Comparison of ENCODE assay signal across 8 cellular contexts in genomic region chr10:31758495-31758894, GRCh38.
DNase-seq lines count a peak whose midpoint lies in the region; ATAC-seq and TF ChIP-seq lines count a peak whose summit lies in the region.

No MANE protein-coding gene starts in this region.

- H3K27ac Mint-ChIP-seq in WTC11 (no peak overlapping the region), glutamatergic neuron (ENCODE audit: unreplicated experiment) (peak overlapping the region; percentile 85)

- no peak for TF ChIP-seq POLR2A in spleen (IDR thresholded peaks at IDR 0.05)

- H3K4me3 Mint-ChIP-seq in WTC11 (peak overlapping the region; percentile 14; the same call in 1 of the 2 replicates), glutamatergic neuron (ENCODE audit: unreplicated experiment) (peak overlapping the region; percentile 67)

- no peak for TF ChIP-seq RAD21 in SK-N-SH (IDR thresholded peaks at IDR 0.05; ENCODE audit: low read length)

- H3K9ac ChIP-seq in SK-N-SH: no peak overlapping the region

- H2AFZ ChIP-seq in SK-N-SH (ENCODE audit: low read depth): no peak overlapping the region

- H3K9me3 ChIP-seq in SK-N-SH: no peaks in the 10 kb centered on the region
- no peaks in the 10 kb centered on the region for H3K9me3 ChIP-seq in spleen

- H3K36me3 Mint-ChIP-seq in WTC11 (peaks cover 20% of the 10 kb centered on the region), glutamatergic neuron (ENCODE audit: unreplicated experiment) (peaks cover 4% of the 10 kb centered on the region)

- H3K4me1 ChIP-seq in SK-N-SH (ENCODE audit: control insufficient read depth in 1 of 2, insufficient read depth in 2 of 2, low read depth in 1 of 2, low read length in 1 of 2) (peaks cover 4 to 23% of the 10 kb centered on the region in 2 experiments; a peak in 2 of 4 replicates), spleen (peaks cover 6 to 39% (median 24%) of the 10 kb centered on the region in 6 donors)

- H3K4me2 ChIP-seq in SK-N-SH: no peak overlapping the region

- H3K4me1 Mint-ChIP-seq in WTC11 (peaks cover 67% of the 10 kb centered on the region), glutamatergic neuron (ENCODE audit: low read depth, unreplicated experiment) (peaks cover 24% of the 10 kb centered on the region)

- CTCF ChIA-PET in SK-N-SH (lab: Yijun Ruan, JAX): interaction anchor here (0.6 kb wide), 1 partner anchor 368 kb away, joined by 3 read pairs; no protein-coding TSS in a partner anchor
- CTCF ChIA-PET in WTC11 (lab: Charles Lee): no interaction called here

- no peaks in the 10 kb centered on the region for H3K79me2 ChIP-seq in SK-N-SH (ENCODE audit: insufficient read depth)

- H3F3A ChIP-seq in SK-N-SH (replicated peaks; ENCODE audit: insufficient read depth): peaks cover 5% of the 10 kb centered on the region

- DNase-seq in SK-N-SH: no peak
- DNase-seq in WTC11 (ENCODE audit: low spot score): no peak
- no peak for DNase-seq in glutamatergic neuron
- no peak for DNase-seq in spleen

- WGBS in SK-N-SH (ENCODE audit: low lambda C conversion rate): 91% methylated on average over 5 of the region's 5 CpGs
- WGBS in spleen, 5 donors: 75 to 88% (median 81%) methylated on average over 5 of the region's 5 CpGs

- H3K27ac ChIP-seq in SK-N-SH (ENCODE audit: low read depth in 2 of 2, low read length in 1 of 2) (no peak overlapping the region), spleen (peak overlapping the region in 6 of 8 donors; percentile 65 to 94 (median 93))

- H3K27me3 Mint-ChIP-seq in WTC11 (ENCODE audit: low read depth) (peaks cover 7% of the 10 kb centered on the region), glutamatergic neuron (ENCODE audit: unreplicated experiment) (peaks cover 8% of the 10 kb centered on the region)

- intact Hi-C loops in spleen (cut with DNase I; ENCODE audit: low total_unique reads): no loop called here

- ATAC-seq in SK-N-SH treated with all-trans-retinoic acid at 6 μM for 48 hours: no peak
- no peak for ATAC-seq in WTC11
- no peak for ATAC-seq in HG02798 (IDR thresholded peaks at IDR 0.05; ENCODE audit: poor library complexity, unreplicated experiment)
- ATAC-seq in HG02588 (IDR thresholded peaks at IDR 0.05; ENCODE audit: unreplicated experiment): no peak
- ATAC-seq in HG02870 (IDR thresholded peaks at IDR 0.05; ENCODE audit: unreplicated experiment): no peak

- TF ChIP-seq EP300 in SK-N-SH (IDR thresholded peaks at IDR 0.05; ENCODE audit: borderline replicate concordance in 1 of 2, low read depth in 1 of 2, low read length in 1 of 2): no peak

- no peaks in the 10 kb centered on the region for H4K20me1 ChIP-seq in SK-N-SH (ENCODE audit: insufficient read depth)

- no peaks in the 10 kb centered on the region for H3K9me2 ChIP-seq in SK-N-SH

- TF ChIP-seq CTCF in SK-N-SH (IDR thresholded peaks at IDR 0.05): no peak
- no peak for TF ChIP-seq CTCF in WTC11 (IDR thresholded peaks at IDR 0.05)
- TF ChIP-seq CTCF in glutamatergic neuron (IDR thresholded peaks at IDR 0.05; ENCODE audit: partially characterized antibody, unreplicated experiment): no peak
- no peak for TF ChIP-seq CTCF in spleen (IDR thresholded peaks at IDR 0.05 in 8 of 11, conservative IDR thresholded peaks at IDR 0.05 in 3 of 11)

- no peaks in the 10 kb centered on the region for H3K27me3 ChIP-seq in SK-N-SH (ENCODE audit: insufficient read depth)
- H3K27me3 ChIP-seq in spleen (replicated peaks in 1 of 7): no peaks in the 10 kb centered on the region

- POLR2A ChIA-PET in SK-N-SH (lab: Yijun Ruan, JAX): no interaction called here
- POLR2A ChIA-PET in WTC11 (lab: Charles Lee): no interaction called here

- H3K9me3 Mint-ChIP-seq in WTC11: peaks cover 14% of the 10 kb centered on the region
- H3K9me3 Mint-ChIP-seq in glutamatergic neuron (ENCODE audit: unreplicated experiment): peaks cover 5% of the 10 kb centered on the region

- H3K4me3 ChIP-seq in SK-N-SH (ENCODE audit: low read depth in 2 of 2, low read length in 1 of 2): no peak overlapping the region
- no peak overlapping the region for H3K4me3 ChIP-seq in spleen

- no peaks in the 10 kb centered on the region for H3K36me3 ChIP-seq in SK-N-SH (replicated peaks in 1 of 2; ENCODE audit: control insufficient read depth in 1 of 2, insufficient read depth in 2 of 2, low read length in 1 of 2)
- no peaks in the 10 kb centered on the region for H3K36me3 ChIP-seq in spleen

TF ChIP-seq in SK-N-SH, 30 proteins besides CTCF, POLR2A, EP300 and RAD21:
- TF ChIP-seq MAX (IDR thresholded peaks at IDR 0.05; ENCODE audit: low read depth): 0 out of 2 replicates have a peak, but pooled peaks have one; percentile 4
- no peak for TF ChIP-seq RFX5 (IDR thresholded peaks at IDR 0.05; ENCODE audit: low read length)
- TF ChIP-seq FOXM1 (IDR thresholded peaks at IDR 0.05; ENCODE audit: low read depth): no peak

TF ChIP-seq in SK-N-SH treated with all-trans-retinoic acid at 6 μM for 48 hours, 23 proteins besides CTCF, POLR2A, EP300 and RAD21 (continues in another document):
- TF ChIP-seq ISL1 (CRISPR knock-in tag; IDR thresholded peaks at IDR 0.05) (no peak), CREB5 (CRISPR knock-in tag; IDR thresholded peaks at IDR 0.05; ENCODE audit: low read depth) (no peak), OSR1 (CRISPR knock-in tag; IDR thresholded peaks at IDR 0.05) (no peak)
- TF ChIP-seq, protein P1, sequence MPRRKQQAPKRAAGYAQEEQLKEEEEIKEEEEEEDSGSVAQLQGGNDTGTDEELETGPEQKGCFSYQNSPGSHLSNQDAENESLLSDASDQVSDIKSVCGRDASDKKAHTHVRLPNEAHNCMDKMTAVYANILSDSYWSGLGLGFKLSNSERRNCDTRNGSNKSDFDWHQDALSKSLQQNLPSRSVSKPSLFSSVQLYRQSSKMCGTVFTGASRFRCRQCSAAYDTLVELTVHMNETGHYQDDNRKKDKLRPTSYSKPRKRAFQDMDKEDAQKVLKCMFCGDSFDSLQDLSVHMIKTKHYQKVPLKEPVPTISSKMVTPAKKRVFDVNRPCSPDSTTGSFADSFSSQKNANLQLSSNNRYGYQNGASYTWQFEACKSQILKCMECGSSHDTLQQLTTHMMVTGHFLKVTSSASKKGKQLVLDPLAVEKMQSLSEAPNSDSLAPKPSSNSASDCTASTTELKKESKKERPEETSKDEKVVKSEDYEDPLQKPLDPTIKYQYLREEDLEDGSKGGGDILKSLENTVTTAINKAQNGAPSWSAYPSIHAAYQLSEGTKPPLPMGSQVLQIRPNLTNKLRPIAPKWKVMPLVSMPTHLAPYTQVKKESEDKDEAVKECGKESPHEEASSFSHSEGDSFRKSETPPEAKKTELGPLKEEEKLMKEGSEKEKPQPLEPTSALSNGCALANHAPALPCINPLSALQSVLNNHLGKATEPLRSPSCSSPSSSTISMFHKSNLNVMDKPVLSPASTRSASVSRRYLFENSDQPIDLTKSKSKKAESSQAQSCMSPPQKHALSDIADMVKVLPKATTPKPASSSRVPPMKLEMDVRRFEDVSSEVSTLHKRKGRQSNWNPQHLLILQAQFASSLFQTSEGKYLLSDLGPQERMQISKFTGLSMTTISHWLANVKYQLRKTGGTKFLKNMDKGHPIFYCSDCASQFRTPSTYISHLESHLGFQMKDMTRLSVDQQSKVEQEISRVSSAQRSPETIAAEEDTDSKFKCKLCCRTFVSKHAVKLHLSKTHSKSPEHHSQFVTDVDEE (CRISPR knock-in tag; IDR thresholded peaks at IDR 0.05): no peak

TF ChIP-seq in WTC11, 78 proteins besides CTCF, POLR2A, EP300 and RAD21 (continues in another document):
- TF ChIP-seq, protein P2, sequence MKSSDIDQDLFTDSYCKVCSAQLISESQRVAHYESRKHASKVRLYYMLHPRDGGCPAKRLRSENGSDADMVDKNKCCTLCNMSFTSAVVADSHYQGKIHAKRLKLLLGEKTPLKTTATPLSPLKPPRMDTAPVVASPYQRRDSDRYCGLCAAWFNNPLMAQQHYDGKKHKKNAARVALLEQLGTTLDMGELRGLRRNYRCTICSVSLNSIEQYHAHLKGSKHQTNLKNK (CRISPR knock-in tag; IDR thresholded peaks at IDR 0.05): no peak
- TF ChIP-seq SMAD4 (CRISPR knock-in tag; IDR thresholded peaks at IDR 0.05): no peak
- TF ChIP-seq EMX1 (CRISPR knock-in tag; IDR thresholded peaks at IDR 0.05): no peak
- TF ChIP-seq, protein P3, sequence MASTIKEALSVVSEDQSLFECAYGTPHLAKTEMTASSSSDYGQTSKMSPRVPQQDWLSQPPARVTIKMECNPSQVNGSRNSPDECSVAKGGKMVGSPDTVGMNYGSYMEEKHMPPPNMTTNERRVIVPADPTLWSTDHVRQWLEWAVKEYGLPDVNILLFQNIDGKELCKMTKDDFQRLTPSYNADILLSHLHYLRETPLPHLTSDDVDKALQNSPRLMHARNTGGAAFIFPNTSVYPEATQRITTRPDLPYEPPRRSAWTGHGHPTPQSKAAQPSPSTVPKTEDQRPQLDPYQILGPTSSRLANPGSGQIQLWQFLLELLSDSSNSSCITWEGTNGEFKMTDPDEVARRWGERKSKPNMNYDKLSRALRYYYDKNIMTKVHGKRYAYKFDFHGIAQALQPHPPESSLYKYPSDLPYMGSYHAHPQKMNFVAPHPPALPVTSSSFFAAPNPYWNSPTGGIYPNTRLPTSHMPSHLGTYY (CRISPR knock-in tag; IDR thresholded peaks at IDR 0.05): no peak
- no peak for TF ChIP-seq PRRX2 (CRISPR knock-in tag; IDR thresholded peaks at IDR 0.05)
- no peak for TF ChIP-seq ZNF396 (CRISPR knock-in tag; IDR thresholded peaks at IDR 0.05; ENCODE audit: borderline replicate concordance)
- no peak for TF ChIP-seq GTF2I (CRISPR knock-in tag; conservative IDR thresholded peaks at IDR 0.05)
- TF ChIP-seq, protein P4, sequence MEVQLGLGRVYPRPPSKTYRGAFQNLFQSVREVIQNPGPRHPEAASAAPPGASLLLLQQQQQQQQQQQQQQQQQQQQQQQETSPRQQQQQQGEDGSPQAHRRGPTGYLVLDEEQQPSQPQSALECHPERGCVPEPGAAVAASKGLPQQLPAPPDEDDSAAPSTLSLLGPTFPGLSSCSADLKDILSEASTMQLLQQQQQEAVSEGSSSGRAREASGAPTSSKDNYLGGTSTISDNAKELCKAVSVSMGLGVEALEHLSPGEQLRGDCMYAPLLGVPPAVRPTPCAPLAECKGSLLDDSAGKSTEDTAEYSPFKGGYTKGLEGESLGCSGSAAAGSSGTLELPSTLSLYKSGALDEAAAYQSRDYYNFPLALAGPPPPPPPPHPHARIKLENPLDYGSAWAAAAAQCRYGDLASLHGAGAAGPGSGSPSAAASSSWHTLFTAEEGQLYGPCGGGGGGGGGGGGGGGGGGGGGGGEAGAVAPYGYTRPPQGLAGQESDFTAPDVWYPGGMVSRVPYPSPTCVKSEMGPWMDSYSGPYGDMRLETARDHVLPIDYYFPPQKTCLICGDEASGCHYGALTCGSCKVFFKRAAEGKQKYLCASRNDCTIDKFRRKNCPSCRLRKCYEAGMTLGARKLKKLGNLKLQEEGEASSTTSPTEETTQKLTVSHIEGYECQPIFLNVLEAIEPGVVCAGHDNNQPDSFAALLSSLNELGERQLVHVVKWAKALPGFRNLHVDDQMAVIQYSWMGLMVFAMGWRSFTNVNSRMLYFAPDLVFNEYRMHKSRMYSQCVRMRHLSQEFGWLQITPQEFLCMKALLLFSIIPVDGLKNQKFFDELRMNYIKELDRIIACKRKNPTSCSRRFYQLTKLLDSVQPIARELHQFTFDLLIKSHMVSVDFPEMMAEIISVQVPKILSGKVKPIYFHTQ (CRISPR knock-in tag; IDR thresholded peaks at IDR 0.05): no peak

Comparison
In these comparisons a context has a peak if more than half of its experiments do, and no peak if none do; other contexts are left out.
1. H3K27ac ChIP-seq: peak in spleen (6 of 8); none in SK-N-SH (0 of 2).
2. Of the 6 proteins assayed by ChIP-seq in both WTC11 and SK-N-SH: peak only in WTC11: none; only in SK-N-SH: MAX; in both: none; in neither: 5.